Comparison of ENCODE assay signal across 1 cellular context in the genomic region with DNA sequence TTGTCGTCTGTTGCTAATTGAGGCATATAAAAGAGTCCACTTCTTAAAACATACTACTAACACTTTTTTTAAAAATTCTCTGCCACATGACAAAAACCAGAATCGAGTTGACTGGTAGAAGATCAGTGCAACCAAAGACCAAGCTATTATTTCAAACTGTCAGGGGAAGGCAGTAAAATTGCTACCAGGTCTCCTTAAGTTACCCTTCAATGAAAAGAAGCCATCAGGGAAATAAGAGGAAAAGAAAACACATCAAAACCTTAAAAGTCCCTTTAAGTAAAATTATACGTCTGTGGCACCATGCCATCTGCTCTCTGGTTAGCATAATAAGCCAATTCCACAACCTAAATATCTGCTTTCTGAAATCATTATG.
TF ChIP-seq lines count a peak whose summit lies in the region.

No MANE protein-coding gene starts in this region.

TF ChIP-seq in H1, 55 proteins besides CTCF, POLR2A, EP300 and RAD21:
- TF ChIP-seq BRCA1 (IDR thresholded peaks at IDR 0.05; ENCODE audit: low read depth, low read length) (no peak), POU5F1 (IDR thresholded peaks at IDR 0.05; ENCODE audit: low read depth, low read length) (no peak), KDM5A (IDR thresholded peaks at IDR 0.05; ENCODE audit: low read length) (no peak), RXRA (IDR thresholded peaks at IDR 0.05; ENCODE audit: insufficient read depth, low read depth, low read length) (no peak), CHD2 (IDR thresholded peaks at IDR 0.05; ENCODE audit: low read length) (no peak), CREB1 (IDR thresholded peaks at IDR 0.05) (no peak), EZH2 (IDR thresholded peaks at IDR 0.05; ENCODE audit: low read depth, low read length, severe bottlenecking) (no peak), KDM1A (IDR thresholded peaks at IDR 0.05; ENCODE audit: borderline replicate concordance, low read length) (no peak), TAF1 (IDR thresholded peaks at IDR 0.05; ENCODE audit: low read depth, low read length) (no peak), TBP (IDR thresholded peaks at IDR 0.05; ENCODE audit: low read depth, low read length) (no peak), RFX5 (IDR thresholded peaks at IDR 0.05; ENCODE audit: borderline replicate concordance, low read depth, low read length) (no peak), KDM4A (IDR thresholded peaks at IDR 0.05; ENCODE audit: low read depth, low read length, severe bottlenecking) (no peak), ZNF274 (IDR thresholded peaks at IDR 0.05; ENCODE audit: borderline replicate concordance, extremely low read depth, low read length) (no peak), CTBP2 (IDR thresholded peaks at IDR 0.05; ENCODE audit: borderline replicate concordance, insufficient read depth, insufficient read length, low read length) (no peak), BCL11A (IDR thresholded peaks at IDR 0.05; ENCODE audit: low read depth in 2 of 2, low read length in 2 of 2) (no peak), HDAC6 (IDR thresholded peaks at IDR 0.05; ENCODE audit: low read depth, low read length) (no peak)
- TF ChIP-seq, protein P1, sequence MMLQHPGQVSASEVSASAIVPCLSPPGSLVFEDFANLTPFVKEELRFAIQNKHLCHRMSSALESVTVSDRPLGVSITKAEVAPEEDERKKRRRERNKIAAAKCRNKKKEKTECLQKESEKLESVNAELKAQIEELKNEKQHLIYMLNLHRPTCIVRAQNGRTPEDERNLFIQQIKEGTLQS (IDR thresholded peaks at IDR 0.05; ENCODE audit: insufficient read depth, low read depth, low read length): no peak
- TF ChIP-seq, protein P2, sequence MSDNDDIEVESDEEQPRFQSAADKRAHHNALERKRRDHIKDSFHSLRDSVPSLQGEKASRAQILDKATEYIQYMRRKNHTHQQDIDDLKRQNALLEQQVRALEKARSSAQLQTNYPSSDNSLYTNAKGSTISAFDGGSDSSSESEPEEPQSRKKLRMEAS (IDR thresholded peaks at IDR 0.05): no peak
- TF ChIP-seq, protein P3, sequence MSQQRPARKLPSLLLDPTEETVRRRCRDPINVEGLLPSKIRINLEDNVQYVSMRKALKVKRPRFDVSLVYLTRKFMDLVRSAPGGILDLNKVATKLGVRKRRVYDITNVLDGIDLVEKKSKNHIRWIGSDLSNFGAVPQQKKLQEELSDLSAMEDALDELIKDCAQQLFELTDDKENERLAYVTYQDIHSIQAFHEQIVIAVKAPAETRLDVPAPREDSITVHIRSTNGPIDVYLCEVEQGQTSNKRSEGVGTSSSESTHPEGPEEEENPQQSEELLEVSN (IDR thresholded peaks at IDR 0.05): no peak
